ENCODE assay signal across 8 cellular contexts in the genomic region with DNA sequence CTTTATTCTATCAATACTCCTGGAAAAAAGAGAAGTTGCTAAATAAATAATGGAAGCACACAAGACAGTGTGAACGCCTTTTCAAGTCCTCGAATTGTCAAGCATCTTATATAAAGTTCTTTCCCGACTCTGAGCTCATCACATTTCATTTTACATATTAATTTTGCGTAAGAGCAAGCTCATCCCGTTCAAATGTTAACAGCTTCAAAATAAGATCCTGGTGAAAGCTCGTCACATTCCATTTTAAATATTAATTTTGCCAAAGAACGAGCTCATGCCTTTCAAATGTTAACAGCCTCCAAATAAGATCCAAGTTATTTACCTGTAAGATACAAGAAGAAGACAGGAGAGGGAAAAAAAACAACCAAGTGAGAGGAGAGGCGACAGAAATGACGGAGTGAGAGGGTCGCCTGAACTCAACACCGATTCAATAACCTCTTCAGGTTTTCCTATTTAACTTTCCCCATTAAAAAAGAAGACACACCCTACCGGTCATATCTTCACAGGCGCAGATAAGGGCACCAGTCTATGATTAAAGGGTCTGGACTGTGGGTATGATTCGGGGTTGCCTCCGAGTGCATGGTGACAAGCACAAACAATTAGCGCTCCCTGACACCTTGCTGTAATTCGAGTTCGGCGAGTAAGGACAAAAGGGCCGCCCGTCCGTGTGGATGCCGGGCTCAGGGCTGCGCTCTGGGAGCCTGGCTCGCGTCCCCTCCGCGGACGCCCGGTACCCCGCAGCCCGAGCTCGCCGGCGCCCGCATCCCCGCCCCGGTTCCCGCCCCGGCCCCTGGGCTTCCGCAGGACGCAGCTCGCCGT.
DNase-seq lines count a peak whose midpoint lies in the region; ATAC-seq and TF ChIP-seq lines count a peak whose summit lies in the region.

No MANE protein-coding gene starts in this region.

- DNase-seq in CD1c-positive myeloid dendritic cell (ENCODE audit: extremely low spot score) (peak; percentile 25), SK-N-SH (no peak), naive B cell (no peak), foreskin melanocyte (no peak), SHP77 (lab: John Stamatoyannopoulos, UW) (no peak)
- DNase-seq in effector memory CD8-positive, alpha-beta T cell = no peak

- H3K9ac ChIP-seq in SK-N-SH = peak overlapping the region; percentile 78

- H3K9me3 ChIP-seq in SK-N-SH = no peaks in the 10 kb centered on the region

- no peaks in the 10 kb centered on the region for H3K9me2 ChIP-seq in SK-N-SH

- peaks cover 47% of the 10 kb centered on the region for H3K79me2 ChIP-seq in SK-N-SH (ENCODE audit: insufficient read depth)

- peak overlapping the region; percentile 91 for H3K4me2 ChIP-seq in SK-N-SH

- H3K27ac Mint-ChIP-seq in effector memory CD8-positive, alpha-beta T cell = peak overlapping the region; percentile 51 to 76
- peak overlapping the region; percentile 11 to 97 (median 75) for H3K27ac Mint-ChIP-seq in naive B cell

- peak; percentile 15 for ATAC-seq in GM18870 (IDR thresholded peaks at IDR 0.05; ENCODE audit: unreplicated experiment)
- ATAC-seq in HG03558 (IDR thresholded peaks at IDR 0.05; ENCODE audit: extremely low read depth, unreplicated experiment) = peak; percentile 6
- peak; percentile 13 for ATAC-seq in effector memory CD8-positive, alpha-beta T cell (replicated peaks)
- peak; percentile 7 to 14 for ATAC-seq in naive B cell (ENCODE audit: low read depth in 2 of 2)

- no peaks in the 10 kb centered on the region for H3K27me3 Mint-ChIP-seq in effector memory CD8-positive, alpha-beta T cell
- no peaks in the 10 kb centered on the region for H3K27me3 Mint-ChIP-seq in naive B cell

- H3F3A ChIP-seq in SK-N-SH (replicated peaks; ENCODE audit: insufficient read depth) = peaks cover 30% of the 10 kb centered on the region

- H4K20me1 ChIP-seq in SK-N-SH (ENCODE audit: insufficient read depth) = no peaks in the 10 kb centered on the region

- H3K9me3 Mint-ChIP-seq in effector memory CD8-positive, alpha-beta T cell = peaks cover 0 to 2% of the 10 kb centered on the region in 2 donors
- peaks cover 0 to 6% (median 3%) of the 10 kb centered on the region in 7 donors for H3K9me3 Mint-ChIP-seq in naive B cell

- POLR2A ChIA-PET in SK-N-SH (lab: Yijun Ruan, JAX) = no interaction called here

- TF ChIP-seq CTCF in SK-N-SH (IDR thresholded peaks at IDR 0.05) = peak; percentile 51

- TF ChIP-seq EP300 in SK-N-SH (IDR thresholded peaks at IDR 0.05; ENCODE audit: borderline replicate concordance in 1 of 2, low read depth in 1 of 2, low read length in 1 of 2) = no peak

- peak overlapping the region; percentile 54 for H2AFZ ChIP-seq in SK-N-SH (ENCODE audit: low read depth)

- H3K36me3 Mint-ChIP-seq in effector memory CD8-positive, alpha-beta T cell (ENCODE audit: insufficient read depth) = peaks cover 6% of the 10 kb centered on the region
- H3K36me3 Mint-ChIP-seq in naive B cell = peaks cover 0 to 7% of the 10 kb centered on the region in 2 donors

- peaks cover 4 to 15% of the 10 kb centered on the region in 2 experiments; a peak in 2 of 4 replicates for H3K4me1 ChIP-seq in SK-N-SH (ENCODE audit: control insufficient read depth in 1 of 2, insufficient read depth in 2 of 2, low read depth in 1 of 2, low read length in 1 of 2)

- no peaks in the 10 kb centered on the region for H3K27me3 ChIP-seq in SK-N-SH (ENCODE audit: insufficient read depth)

- peaks cover 24 to 34% of the 10 kb centered on the region in 2 donors for H3K4me1 Mint-ChIP-seq in effector memory CD8-positive, alpha-beta T cell (ENCODE audit: low read depth in 2 of 2)
- peaks cover 18 to 30% (median 22%) of the 10 kb centered on the region in 3 donors for H3K4me1 Mint-ChIP-seq in naive B cell

- WGBS in SK-N-SH (ENCODE audit: low lambda C conversion rate) = 3% methylated on average over 29 of the region's 44 CpGs

- peak overlapping the region; percentile 79 to 82 for H3K4me3 Mint-ChIP-seq in effector memory CD8-positive, alpha-beta T cell
- H3K4me3 Mint-ChIP-seq in naive B cell = peak overlapping the region; percentile 82 to 93 (median 86)

- TF ChIP-seq RAD21 in SK-N-SH (IDR thresholded peaks at IDR 0.05; ENCODE audit: low read length) = no peak

- peak overlapping the region; percentile 53 to 55 for H3K27ac ChIP-seq in SK-N-SH (ENCODE audit: low read depth in 2 of 2, low read length in 1 of 2)

- H3K36me3 ChIP-seq in SK-N-SH (replicated peaks in 1 of 2; ENCODE audit: control insufficient read depth in 1 of 2, insufficient read depth in 2 of 2, low read length in 1 of 2) = peaks cover 0 to 3% of the 10 kb centered on the region in 2 experiments

- H3K4me3 ChIP-seq in SK-N-SH (ENCODE audit: low read depth in 2 of 2, low read length in 1 of 2) = peak overlapping the region; percentile 83 to 87

- CTCF ChIA-PET in SK-N-SH (lab: Yijun Ruan, JAX) = interaction anchor here (0.6 to 16.8 kb wide), 48 partner anchors 8 to 316 kb away, joined by 3 to 203 read pairs (median 4); a partner anchor contains a TSS

TF ChIP-seq in SK-N-SH, 30 proteins besides CTCF, POLR2A, EP300 and RAD21:
- TF ChIP-seq JUND (IDR thresholded peaks at IDR 0.05) (no peak), MXI1 (IDR thresholded peaks at IDR 0.05; ENCODE audit: low read depth, low read length) (peak; percentile 31; the same call in 1 of the 2 replicates)
